19 cellular contexts compared by ENCODE assay signal in the genomic region with DNA sequence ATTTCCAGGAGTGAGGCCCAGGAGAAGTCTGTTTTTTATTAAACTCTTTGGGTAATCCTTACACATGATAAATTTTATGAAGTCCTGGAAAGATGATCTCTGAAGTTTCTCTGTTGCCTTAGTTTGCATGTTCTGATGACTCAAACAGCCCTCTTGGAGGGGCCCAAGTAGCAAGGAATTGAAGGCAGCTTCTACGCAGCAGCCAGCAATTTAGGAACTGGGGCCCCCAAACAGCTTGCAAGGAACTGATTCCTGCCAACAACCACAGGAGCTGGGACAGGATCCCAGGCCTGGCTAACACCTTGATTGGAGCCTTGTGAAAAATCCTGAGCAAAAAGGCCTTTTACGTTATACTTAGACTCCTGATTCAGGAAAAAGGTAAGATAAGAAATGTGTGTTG. TPM values are rescaled to one million over a fixed set of nuclear protein-coding genes. Genes with fewer than 3 reads are reported as not detected.
"Had no signal": no experiment of that assay in that cellular context is flagged by ENCODE, and none has a peak within 500 bp of the region (broad histone marks: within the 10 kb centered on the region; RNA-seq: fewer than 3 reads in every experiment).

No MANE protein-coding gene starts in this region.

- H3K4me1 Mint-ChIP-seq: activated naive CD8-positive, alpha-beta T cell treated with anti-CD3 and anti-CD28 coated beads, Interleukin-2, amount 10 ng/mL, durations not matched to agents 7 days and 5 days; central memory CD8-positive, alpha-beta T cell; stimulated activated memory B cell treated with anti-CD40 and anti-IgM and Interleukin-4, amounts not matched to agents 10 μg/mL and 1 μg/mL and 100 μg/mL, for 72 hours had no signal

- H3K27ac Mint-ChIP-seq: activated CD8-positive, alpha-beta T cell treated with anti-CD3 and anti-CD28 coated beads, Interleukin-2, amount 10 ng/mL, durations not matched to agents 7 days and 5 days; activated naive CD8-positive, alpha-beta T cell treated with anti-CD3 and anti-CD28 coated beads, Interleukin-2, amount 10 ng/mL, durations not matched to agents 7 days and 5 days; stimulated activated memory B cell treated with anti-CD40 and anti-IgM and Interleukin-4, amounts not matched to agents 10 μg/mL and 1 μg/mL and 100 μg/mL, for 72 hours had no signal

- ATAC-seq: activated CD8-positive, alpha-beta T cell treated with anti-CD3 and anti-CD28 coated beads, Interleukin-2, amount 10 ng/mL, durations not matched to agents 7 days and 5 days; heart left ventricle; pancreas had no signal

- H3K36me3 Mint-ChIP-seq: activated naive CD8-positive, alpha-beta T cell treated with anti-CD3 and anti-CD28 coated beads, Interleukin-2, amount 10 ng/mL, durations not matched to agents 7 days and 5 days; stimulated activated memory B cell treated with anti-CD40 and anti-IgM and Interleukin-4, amounts not matched to agents 10 μg/mL and 1 μg/mL and 100 μg/mL, for 72 hours had no signal

- H3K36me3 ChIP-seq: ascending aorta, heart left ventricle, left ventricle myocardium inferior, pancreas, tibial artery, vagina, WERI-Rb-1 had no signal

- DNase-seq: activated CD4-positive, alpha-beta T cell treated with anti-CD3 and anti-CD28 coated beads for 4 hours; activated CD8-positive, alpha-beta memory T cell treated with anti-CD3 and anti-CD28 coated beads, Interleukin-2, amount 50 U/mL, for 48 hours; activated CD8-positive, alpha-beta T cell treated with anti-CD3 and anti-CD28 coated beads, Interleukin-2, amount 10 ng/mL, durations not matched to agents 7 days and 5 days; activated naive CD8-positive, alpha-beta T cell treated with anti-CD3 and anti-CD28 coated beads, Interleukin-2, amount 10 ng/mL, durations not matched to agents 7 days and 5 days; dermis blood vessel endothelial cell; heart left ventricle; left ventricle myocardium inferior; mesendoderm; pancreas; T-helper 9 cell; tibial artery; WERI-Rb-1 had no signal

- H3K4me3 ChIP-seq: ascending aorta, heart left ventricle, left ventricle myocardium inferior, pancreas, skin epidermis, tibial artery, vagina had no signal

- H3K27me3 ChIP-seq: ascending aorta, heart left ventricle, pancreas, vagina had no signal

- H3K4me1 ChIP-seq: ascending aorta had no signal

- H3K27me3 Mint-ChIP-seq: activated naive CD8-positive, alpha-beta T cell treated with anti-CD3 and anti-CD28 coated beads, Interleukin-2, amount 10 ng/mL, durations not matched to agents 7 days and 5 days; stimulated activated memory B cell treated with anti-CD40 and anti-IgM and Interleukin-4, amounts not matched to agents 10 μg/mL and 1 μg/mL and 100 μg/mL, for 72 hours had no signal

- H3K9me3 Mint-ChIP-seq: activated naive CD8-positive, alpha-beta T cell treated with anti-CD3 and anti-CD28 coated beads, Interleukin-2, amount 10 ng/mL, durations not matched to agents 7 days and 5 days; central memory CD8-positive, alpha-beta T cell; stimulated activated memory B cell treated with anti-CD40 and anti-IgM and Interleukin-4, amounts not matched to agents 10 μg/mL and 1 μg/mL and 100 μg/mL, for 72 hours had no signal

- H3K27ac ChIP-seq: ascending aorta, heart left ventricle, left ventricle myocardium inferior, pancreas, skin epidermis, tibial artery, vagina, WERI-Rb-1 had no signal

- H3K4me3 Mint-ChIP-seq: activated CD8-positive, alpha-beta T cell treated with anti-CD3 and anti-CD28 coated beads, Interleukin-2, amount 10 ng/mL, durations not matched to agents 7 days and 5 days; activated naive CD8-positive, alpha-beta T cell treated with anti-CD3 and anti-CD28 coated beads, Interleukin-2, amount 10 ng/mL, durations not matched to agents 7 days and 5 days; central memory CD8-positive, alpha-beta T cell; stimulated activated memory B cell treated with anti-CD40 and anti-IgM and Interleukin-4, amounts not matched to agents 10 μg/mL and 1 μg/mL and 100 μg/mL, for 72 hours had no signal

- H3K9me3 ChIP-seq: ascending aorta, heart left ventricle, left ventricle myocardium inferior, pancreas, tibial artery, vagina had no signal

RNA-seq across cellular contexts. Expression of a gene that starts 5.3 kb away (rescaled TPM):
- total RNA-seq: activated CD8-positive, alpha-beta T cell treated with anti-CD3 and anti-CD28 coated beads, Interleukin-2, amount 10 ng/mL, durations not matched to agents 7 days and 5 days; activated naive CD8-positive, alpha-beta T cell treated with anti-CD3 and anti-CD28 coated beads, Interleukin-2, amount 10 ng/mL, durations not matched to agents 7 days and 5 days; dermis blood vessel endothelial cell; frontal cortex had no signal
- polyA plus RNA-seq: neural cell had no signal
